Comparison of ENCODE assay signal across 8 cellular contexts in the genomic region with DNA sequence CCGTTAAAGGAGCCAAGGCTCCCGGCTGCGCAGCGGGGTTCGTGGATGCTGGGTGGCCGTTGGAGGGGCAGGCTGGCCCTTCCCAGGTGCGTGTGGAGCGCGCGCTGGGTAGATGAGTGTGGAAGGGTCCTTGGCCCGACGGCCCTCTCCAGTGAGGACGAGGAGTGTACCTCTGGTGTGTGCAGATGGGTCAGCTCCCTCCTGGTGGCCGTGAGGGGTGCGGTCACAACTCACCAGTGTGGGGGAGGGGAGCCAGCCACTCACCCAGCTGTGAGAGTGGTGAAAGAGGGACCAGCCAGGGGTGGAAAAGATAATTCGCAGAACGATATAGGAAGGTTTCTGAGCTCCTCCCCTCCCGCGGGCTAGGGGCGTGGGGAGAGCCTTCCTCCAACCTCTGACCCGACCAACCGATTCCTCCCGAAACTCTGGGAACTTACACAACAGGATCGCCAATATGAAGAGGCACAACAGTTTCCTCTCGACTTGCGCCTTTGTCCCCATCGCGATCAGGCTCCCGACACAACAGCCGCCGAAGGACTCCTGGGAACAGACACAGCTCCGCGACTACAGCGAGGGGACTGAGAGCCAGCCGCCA. TPM values are rescaled to one million over a fixed set of nuclear protein-coding genes. Genes with fewer than 3 reads are reported as not detected.
DNase-seq lines count a peak whose midpoint lies in the region; ATAC-seq, FAIRE-seq and TF ChIP-seq lines count a peak whose summit lies in the region.

A gene (minus strand): TSS at position 580 of the 595 bp plus-strand sequence. CDS start 79 bp downstream, at position 501.

- ATAC-seq in HG02870 (IDR thresholded peaks at IDR 0.05; ENCODE audit: unreplicated experiment) = peak; percentile 35
- peak; percentile 47 for ATAC-seq in activated naive CD8-positive, alpha-beta T cell treated with anti-CD3 and anti-CD28 coated beads, Interleukin-2, amount 10 ng/mL, durations not matched to agents 7 days and 5 days (ENCODE audit: low read depth)
- ATAC-seq in heart left ventricle = peak; percentile 56 to 81 (median 70)

- intact Hi-C loops in heart left ventricle (cut with DNase I) = loop anchor here in 2 of 10 donors (2.0 kb wide), 1 partner anchor 24 kb away; a partner anchor contains a TSS

- H3K4me3 Mint-ChIP-seq in activated naive CD8-positive, alpha-beta T cell treated with anti-CD3 and anti-CD28 coated beads, Interleukin-2, amount 10 ng/mL, durations not matched to agents 7 days and 5 days = peak within 1 kb of the TSS; percentile 97

- WGBS in heart left ventricle, 4 donors = 1 to 4% (median 1%) methylated on average over 18 to 35 of the region's 35 CpGs

- no peaks in the 10 kb centered on the region for H3K27me3 Mint-ChIP-seq in activated naive CD8-positive, alpha-beta T cell treated with anti-CD3 and anti-CD28 coated beads, Interleukin-2, amount 10 ng/mL, durations not matched to agents 7 days and 5 days

- peak within 1 kb of the TSS; percentile 33 for H3K4me3 ChIP-seq in BE2C (ENCODE audit: low read depth, low read length)
- peak within 1 kb of the TSS; percentile 58 to 79 (median 66) for H3K4me3 ChIP-seq in heart left ventricle
- peak within 1 kb of the TSS; percentile 99 for H3K4me3 ChIP-seq in parathyroid adenoma (ENCODE audit: low read depth, low read length)

- no peaks in the 10 kb centered on the region for H3K9me3 Mint-ChIP-seq in activated naive CD8-positive, alpha-beta T cell treated with anti-CD3 and anti-CD28 coated beads, Interleukin-2, amount 10 ng/mL, durations not matched to agents 7 days and 5 days

- H3K4me1 Mint-ChIP-seq in activated naive CD8-positive, alpha-beta T cell treated with anti-CD3 and anti-CD28 coated beads, Interleukin-2, amount 10 ng/mL, durations not matched to agents 7 days and 5 days = peaks cover 29% of the 10 kb centered on the region

- DNase-seq in BE2C = peak; percentile 16
- no peak for DNase-seq in GM12891 (ENCODE audit: insufficient read length, low spot score)
- peak; percentile 66 for DNase-seq in NCI-H2029 treated with DMSO at 0.1 percent for 48 hours (lab: John Stamatoyannopoulos, UW)
- no peak for DNase-seq in activated naive CD8-positive, alpha-beta T cell treated with anti-CD3 and anti-CD28 coated beads, Interleukin-2, amount 10 ng/mL, durations not matched to agents 7 days and 5 days
- DNase-seq in heart left ventricle = peak in 4 of 5 donors; percentile 31 to 41 (median 38)
- DNase-seq in H4 (ENCODE audit: low spot score) = no peak

- H3K4me1 ChIP-seq in BE2C = no peaks in the 10 kb centered on the region
- H3K4me1 ChIP-seq in heart left ventricle = peaks cover 0 to 49% (median 19%) of the 10 kb centered on the region in 12 donors
- no peaks in the 10 kb centered on the region for H3K4me1 ChIP-seq in parathyroid adenoma

- peaks cover 10% of the 10 kb centered on the region for H3K79me2 ChIP-seq in parathyroid adenoma

- peaks cover 41% of the 10 kb centered on the region for H3K27me3 ChIP-seq in BE2C
- peaks cover 0 to 4% (median 0%) of the 10 kb centered on the region in 9 donors for H3K27me3 ChIP-seq in heart left ventricle
- H3K27me3 ChIP-seq in parathyroid adenoma (ENCODE audit: control insufficient read depth, insufficient read depth, low read length) = no peaks in the 10 kb centered on the region

- H3K9ac ChIP-seq in parathyroid adenoma = peak within 1 kb of the TSS; percentile 67

- peak within 1 kb of the TSS; percentile 92 for H3K4me2 ChIP-seq in parathyroid adenoma (ENCODE audit: low read length)

- H3K36me3 ChIP-seq in BE2C (no peaks in the 10 kb centered on the region), heart left ventricle (no peaks in the 10 kb centered on the region), parathyroid adenoma (ENCODE audit: control insufficient read depth, insufficient read depth, low read length) (no peaks in the 10 kb centered on the region)

- H3K9me3 ChIP-seq in BE2C = no peaks in the 10 kb centered on the region
- H3K9me3 ChIP-seq in heart left ventricle = no peaks in the 10 kb centered on the region
- no peaks in the 10 kb centered on the region for H3K9me3 ChIP-seq in parathyroid adenoma (ENCODE audit: control insufficient read depth, low read length)

- peak within 1 kb of the TSS; percentile 79 for H3K27ac Mint-ChIP-seq in activated naive CD8-positive, alpha-beta T cell treated with anti-CD3 and anti-CD28 coated beads, Interleukin-2, amount 10 ng/mL, durations not matched to agents 7 days and 5 days

- TF ChIP-seq POLR2A in GM12891 (IDR thresholded peaks at IDR 0.05; ENCODE audit: low read depth, low read length) = 0 out of 2 replicates have a peak, but pooled peaks have one; percentile 50
- TF ChIP-seq POLR2A in heart left ventricle (IDR thresholded peaks at IDR 0.05) = peak in 1 of 2 donors; percentile 12

- peak within 1 kb of the TSS; percentile 66 to 95 (median 87) for H3K27ac ChIP-seq in heart left ventricle
- H3K27ac ChIP-seq in parathyroid adenoma = peak within 1 kb of the TSS; percentile 67

- POLR2A ChIA-PET in activated naive CD8-positive, alpha-beta T cell treated with anti-CD3 and anti-CD28 coated beads, Interleukin-2, amount 10 ng/mL, durations not matched to agents 7 days and 5 days (lab: Charles Lee) = interaction anchor here (0.5 to 2.6 kb wide), 14 partner anchors 10 to 758 kb away, joined by 3 to 32 read pairs (median 5); a partner anchor contains a TSS

- no peak for TF ChIP-seq CTCF in BE2C (IDR thresholded peaks at IDR 0.05; ENCODE audit: low read depth, low read length)
- peak in 3 of 12 donors; percentile 5 to 25 (median 21) for TF ChIP-seq CTCF in heart left ventricle (IDR thresholded peaks at IDR 0.05)
- TF ChIP-seq CTCF in parathyroid adenoma (IDR thresholded peaks at IDR 0.05) = peak; percentile 20

- FAIRE-seq in GM12891 (lab: Jason Lieb, UNC) = no peak

- H2AFZ ChIP-seq in parathyroid adenoma = peak within 1 kb of the TSS; percentile 85

- peaks cover 7% of the 10 kb centered on the region for H3K36me3 Mint-ChIP-seq in activated naive CD8-positive, alpha-beta T cell treated with anti-CD3 and anti-CD28 coated beads, Interleukin-2, amount 10 ng/mL, durations not matched to agents 7 days and 5 days

TF ChIP-seq in GM12891, 5 proteins besides CTCF, POLR2A, EP300 and RAD21:
- peak; percentile 61; the same call in 1 of the 2 replicates for TF ChIP-seq POLR2AphosphoS5 (IDR thresholded peaks at IDR 0.05; ENCODE audit: low read depth, low read length)
- no peak for TF ChIP-seq SPI1 (IDR thresholded peaks at IDR 0.05; ENCODE audit: low read depth, low read length)

RNA-seq across cellular contexts. Expression of the gene that starts here (rescaled TPM):
- polyA plus RNA-seq in BE2C (2012; ENCODE audit: insufficient read depth, insufficient read length, low read depth) = 0.54 TPM
- 27.8 TPM for polyA plus RNA-seq in GM12891 (2012; ENCODE audit: low read depth, missing spikeins)
- 10 to 100 TPM; 28.5 to 35.9 TPM for total RNA-seq in activated naive CD8-positive, alpha-beta T cell treated with anti-CD3 and anti-CD28 coated beads, Interleukin-2, amount 10 ng/mL, durations not matched to agents 7 days and 5 days
- 10 to 100 TPM in 5 of 9 donors, 1 to 10 TPM in 4; 7.5 to 23.4 (median 10.9) TPM for total RNA-seq in heart left ventricle
- 10 to 100 TPM in 1 of 2 donors, 1 to 10 TPM in 1; 7.4 to 13.8 TPM for polyA plus RNA-seq in heart left ventricle
- 5.2 and 6.4 TPM in 2 replicates for total RNA-seq in H4 (2014; rRNA removed; shearing (Covaris generic))

Comparison
In these comparisons a context has a peak if more than half of its experiments do, and no peak if none do; other contexts are left out.
1. DNase-seq: peak in BE2C (single experiment), NCI-H2029 treated with DMSO at 0.1 percent for 48 hours (single experiment) and heart left ventricle (4 of 5); none in GM12891 (single experiment), activated naive CD8-positive, alpha-beta T cell treated with anti-CD3 and anti-CD28 coated beads, Interleukin-2, amount 10 ng/mL, durations not matched to agents 7 days and 5 days (single experiment) and H4 (single experiment).
2. H3K4me3 ChIP-seq: peak in every context shown above with its lines; median percentile 99 in parathyroid adenoma; 66 in heart left ventricle; 33 in BE2C.
3. Peak in every context shown above with its lines, with median percentiles within 50 percentile points of each other: ATAC-seq.